ENCODE assay signal across 27 cellular contexts in the genomic region with DNA sequence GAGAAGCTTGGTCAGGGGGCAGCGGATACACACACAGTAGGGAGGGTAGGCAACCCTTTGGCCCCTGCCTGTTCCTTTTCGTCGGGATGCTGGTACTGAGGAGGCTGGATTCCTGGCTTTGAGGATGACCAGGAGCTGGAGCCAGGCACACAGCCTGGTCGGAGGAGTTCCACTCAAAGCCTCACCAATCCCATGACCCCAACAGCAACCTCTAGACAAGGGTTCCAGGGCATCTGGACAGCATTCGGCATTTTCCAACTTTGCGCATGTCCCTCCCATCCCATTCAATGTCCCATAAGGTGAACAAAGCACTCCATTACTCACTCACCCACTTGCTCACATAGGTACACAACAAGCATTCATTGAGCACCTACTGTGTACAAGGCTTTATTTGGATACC. TPM values are rescaled to one million over a fixed set of nuclear protein-coding genes. Genes with fewer than 3 reads are reported as not detected.
DNase-seq lines count a peak whose midpoint lies in the region; ATAC-seq, FAIRE-seq and TF ChIP-seq lines count a peak whose summit lies in the region.
"Had no signal": no experiment of that assay in that cellular context is flagged by ENCODE, and none has a peak within 500 bp of the region (broad histone marks: within the 10 kb centered on the region; RNA-seq: fewer than 3 reads in every experiment).

No MANE protein-coding gene starts in this region.

- no peak overlapping the region for H3K27ac Mint-ChIP-seq in CD8-positive, alpha-beta T cell
- H3K27ac Mint-ChIP-seq: CD14-positive monocyte; CD4-positive, alpha-beta memory T cell; CD4-positive, CD25-positive, alpha-beta regulatory T cell had no signal

- no peak overlapping the region for H2AFZ ChIP-seq in K562 (ENCODE audit: low read depth, low read length)
- H2AFZ ChIP-seq in GM23248, result no peak overlapping the region

- TF ChIP-seq EP300 in K562 (IDR thresholded peaks at IDR 0.05; ENCODE audit: low read length) (no peak), esophagus muscularis mucosa (IDR thresholded peaks at IDR 0.05) (no peak)

- CTCF ChIA-PET in K562 (lab: Yijun Ruan, JAX; ENCODE audit: low intra/inter-chr PET ratio), result no interaction called here
- CTCF ChIA-PET in CD8-positive, alpha-beta T cell (lab: Charles Lee), result no interaction called here

- H3K9ac ChIP-seq in K562 (ENCODE audit: insufficient read depth in 1 of 2, low read depth in 2 of 2, low read length in 2 of 2) (no peak overlapping the region), GM23248 (no peak overlapping the region)
- H3K9ac ChIP-seq: BLaER1 had no signal

- H3K4me2 ChIP-seq in K562 (ENCODE audit: insufficient read depth, low read length) (no peak overlapping the region), GM23248 (ENCODE audit: unreplicated experiment) (no peak overlapping the region)
- H3K4me2 ChIP-seq: BLaER1 had no signal

- intact Hi-C loops in K562 (cut with micrococcal nuclease) (no loop called here), esophagus muscularis mucosa (cut with DNase I) (no loop called here), spleen (cut with DNase I; ENCODE audit: low total_unique reads) (no loop called here)
- intact Hi-C loops in CD8-positive, alpha-beta T cell (cut with DNase I, micrococcal nuclease), result no loop called here

- peaks cover 12% of the 10 kb centered on the region for H3K27me3 Mint-ChIP-seq in CD8-positive, alpha-beta T cell (ENCODE audit: low read depth)
- H3K27me3 Mint-ChIP-seq: CD4-positive, CD25-positive, alpha-beta regulatory T cell had no signal

- POLR2A ChIA-PET in K562 (lab: Yijun Ruan, JAX), result no interaction called here
- POLR2A ChIA-PET in CD8-positive, alpha-beta T cell (lab: Charles Lee), result no interaction called here

- no peak for DNase-seq in K562 (ENCODE audit: extremely low read depth in 1 of 4, low spot score in 3 of 4)
- DNase-seq in ecto neural progenitor cell (ENCODE audit: low spot score), result peak; percentile 12
- peak; percentile 57 for DNase-seq in esophagus muscularis mucosa (ENCODE audit: extremely low spot score)
- DNase-seq in spleen, result peak; percentile 34
- DNase-seq in amygdala (lab: John Stamatoyannopoulos, UW), result no peak
- no peak for DNase-seq in GM23248
- DNase-seq in NCI-H2107 (lab: John Stamatoyannopoulos, UW), result no peak
- no peak for DNase-seq in CD8-positive, alpha-beta T cell
- DNase-seq: 8988T; ACHN; BE2C; C1 segment of cervical spinal cord; Caco-2; Calu3; CD4-positive, alpha-beta memory T cell; CD4-positive, CD25-positive, alpha-beta regulatory T cell; DMS79 treated with DMSO at 0.1 percent for 48 hours; GF-D8 had no signal

- TF ChIP-seq RAD21 in K562 (CRISPR knock-in tag; conservative IDR thresholded peaks at IDR 0.05 in 1 of 2, IDR thresholded peaks at IDR 0.05 in 1 of 2), result no peak

- in situ Hi-C loops in K562 (cut with MboI), result no loop called here
- in situ Hi-C loops in GM23248 (cut with MboI), result no loop called here

- no peak for FAIRE-seq in K562 (lab: Jason Lieb, UNC)
- FAIRE-seq: A204.1, D721Med, G401.6, GM12891, GM19239 had no signal

- no peak overlapping the region for H3K4me3 Mint-ChIP-seq in CD8-positive, alpha-beta T cell
- H3K4me3 Mint-ChIP-seq: CD14-positive monocyte; CD4-positive, alpha-beta memory T cell; CD4-positive, CD25-positive, alpha-beta regulatory T cell had no signal

- no peak for ATAC-seq in K562
- ATAC-seq in CD8-positive, alpha-beta T cell, result no peak

- H3K79me2 ChIP-seq in K562 (ENCODE audit: control insufficient read depth, insufficient read depth, low read length) (no peaks in the 10 kb centered on the region), GM23248 (ENCODE audit: insufficient read depth) (no peaks in the 10 kb centered on the region)

- 0% methylated on average over 6 of the region's 6 CpGs for WGBS in K562 (ENCODE audit: insufficient coverage, low coverage, missing lambda C conversion rate)
- WGBS in esophagus muscularis mucosa, result 79% methylated on average over 3 of the region's 6 CpGs
- 85 to 95% (median 92%) methylated on average over 5 to 6 of the region's 6 CpGs for WGBS in spleen, 5 donors
- WGBS in GM23248 (ENCODE audit: low coverage in 1 of 2, low lambda C conversion rate in 2 of 2, missing lambda C conversion rate in 2 of 2), 2 experiments, result 87 to 92% methylated on average over 6 of the region's 6 CpGs

- H3K27me3 ChIP-seq in K562 (ENCODE audit: control insufficient read depth in 2 of 2, insufficient read depth in 2 of 2, low read length in 2 of 2) (peaks cover 0 to 6% of the 10 kb centered on the region in 2 experiments; a peak in 2 of 5 replicates), esophagus muscularis mucosa (peaks cover 0 to 19% (median 0%) of the 10 kb centered on the region in 4 donors), spleen (replicated peaks in 1 of 7) (peaks cover 0 to 54% (median 0%) of the 10 kb centered on the region in 7 donors), GM23248 (replicated peaks; ENCODE audit: insufficient read depth) (no peaks in the 10 kb centered on the region)
- no peaks in the 10 kb centered on the region for H3K27me3 ChIP-seq in CD8-positive, alpha-beta T cell (ENCODE audit: insufficient read depth, low read length)
- H3K27me3 ChIP-seq: BE2C, BLaER1 had no signal

- BruUV-seq in K562 (replicated peaks; lab: Mats Ljungman, UMichigan), result no TSS peak

- no peaks in the 10 kb centered on the region for H3K36me3 ChIP-seq in K562 (ENCODE audit: control insufficient read depth, insufficient read depth, low read length)
- H3K36me3 ChIP-seq in esophagus muscularis mucosa, result no peaks in the 10 kb centered on the region
- H3K36me3 ChIP-seq in spleen, result no peaks in the 10 kb centered on the region
- no peaks in the 10 kb centered on the region for H3K36me3 ChIP-seq in GM23248 (ENCODE audit: low read depth)
- no peaks in the 10 kb centered on the region for H3K36me3 ChIP-seq in CD8-positive, alpha-beta T cell (ENCODE audit: insufficient read depth, low read length)
- H3K36me3 ChIP-seq: BE2C, BLaER1 had no signal

- no peaks in the 10 kb centered on the region for H3K9me1 ChIP-seq in K562 (ENCODE audit: control insufficient read depth, insufficient read depth, low read length)

- H3K4me1 ChIP-seq in K562 (replicated peaks in 1 of 2; ENCODE audit: control insufficient read depth in 2 of 2, insufficient read depth in 2 of 2, low read length in 2 of 2), result no peaks in the 10 kb centered on the region
- no peaks in the 10 kb centered on the region for H3K4me1 ChIP-seq in esophagus muscularis mucosa
- no peaks in the 10 kb centered on the region for H3K4me1 ChIP-seq in spleen
- H3K4me1 ChIP-seq in GM23248 (ENCODE audit: insufficient read depth), result no peaks in the 10 kb centered on the region
- H3K4me1 ChIP-seq in CD8-positive, alpha-beta T cell (ENCODE audit: insufficient read depth, low read length), result no peaks in the 10 kb centered on the region
- H3K4me1 ChIP-seq: BE2C, BLaER1 had no signal

- H4K20me1 ChIP-seq in K562 (replicated peaks; ENCODE audit: control insufficient read depth, insufficient read depth, low read length) (no peaks in the 10 kb centered on the region; the same call in 1 of the 2 replicates), GM23248 (ENCODE audit: insufficient read depth) (no peaks in the 10 kb centered on the region)
- H4K20me1 ChIP-seq: BLaER1 had no signal

- H3K4me3 ChIP-seq in K562, result no peak overlapping the region
- no peak overlapping the region for H3K4me3 ChIP-seq in esophagus muscularis mucosa
- no peak overlapping the region for H3K4me3 ChIP-seq in spleen
- H3K4me3 ChIP-seq in GM23248, result no peak overlapping the region
- H3K4me3 ChIP-seq in CD8-positive, alpha-beta T cell (ENCODE audit: low read depth, low read length), result no peak overlapping the region
- H3K4me3 ChIP-seq: BLaER1 had no signal

- TF ChIP-seq CTCF in K562 (IDR thresholded peaks at IDR 0.05 in 2 of 3, conservative IDR thresholded peaks at IDR 0.05 in 1 of 3; ENCODE audit: insufficient read depth in 2 of 3, low read depth in 1 of 3, low read length in 3 of 3) (no peak), esophagus muscularis mucosa (IDR thresholded peaks at IDR 0.05) (no peak), spleen (IDR thresholded peaks at IDR 0.05 in 8 of 11, conservative IDR thresholded peaks at IDR 0.05 in 3 of 11) (no peak)
- TF ChIP-seq CTCF in CD8-positive, alpha-beta T cell (IDR thresholded peaks at IDR 0.05), result no peak

- TF ChIP-seq POLR2A in K562 (conservative IDR thresholded peaks at IDR 0.05) (no peak), esophagus muscularis mucosa (IDR thresholded peaks at IDR 0.05; ENCODE audit: low read depth) (no peak), spleen (IDR thresholded peaks at IDR 0.05) (no peak)

- H3K9me2 ChIP-seq in GM23248 (ENCODE audit: insufficient read depth), result no peaks in the 10 kb centered on the region

- H3K9me3 ChIP-seq in K562 (replicated peaks; ENCODE audit: control insufficient read depth, insufficient read depth, low read depth, low read length), result no peaks in the 10 kb centered on the region; the same call in 1 of the 2 replicates
- H3K9me3 ChIP-seq in esophagus muscularis mucosa, result no peaks in the 10 kb centered on the region
- H3K9me3 ChIP-seq in spleen, result no peaks in the 10 kb centered on the region
- no peaks in the 10 kb centered on the region for H3K9me3 ChIP-seq in GM23248 (ENCODE audit: low read depth)
- H3K9me3 ChIP-seq in CD8-positive, alpha-beta T cell (ENCODE audit: low read length), result no peaks in the 10 kb centered on the region
- H3K9me3 ChIP-seq: BE2C, BLaER1, Caco-2 had no signal

- H3K27ac ChIP-seq in K562 (ENCODE audit: extremely low read depth, low read depth, low read length) (no peak overlapping the region), esophagus muscularis mucosa (replicated peaks in 1 of 4) (no peak overlapping the region), spleen (no peak overlapping the region), GM23248 (no peak overlapping the region)
- H3K27ac ChIP-seq in CD8-positive, alpha-beta T cell (ENCODE audit: low read depth, low read length), result no peak overlapping the region
- H3K27ac ChIP-seq: BLaER1 had no signal

- H3K4me1 Mint-ChIP-seq in CD8-positive, alpha-beta T cell (ENCODE audit: low read depth), result no peaks in the 10 kb centered on the region
- H3K4me1 Mint-ChIP-seq: CD14-positive monocyte; CD4-positive, alpha-beta memory T cell; CD4-positive, CD25-positive, alpha-beta regulatory T cell had no signal

- no peaks in the 10 kb centered on the region for H3F3A ChIP-seq in GM23248 (ENCODE audit: insufficient read depth)

- H3K36me3 Mint-ChIP-seq in CD8-positive, alpha-beta T cell, result no peaks in the 10 kb centered on the region
- H3K36me3 Mint-ChIP-seq: CD14-positive monocyte; CD4-positive, alpha-beta memory T cell; CD4-positive, CD25-positive, alpha-beta regulatory T cell had no signal

- H3K9me3 Mint-ChIP-seq in CD8-positive, alpha-beta T cell, result no peaks in the 10 kb centered on the region

RNA-seq across cellular contexts. Expression of gene HMGB4, which starts 42.6 kb away (rescaled TPM):
- not detected in 2 replicates for total RNA-seq in K562 (2011; cell fraction: chromatin; rRNA removed; ENCODE audit: low replicate concordance)
- total RNA-seq in K562 (2011; cell fraction: nucleolus; rRNA removed), result not detected in 2 replicates
- not detected in 2 replicates for total RNA-seq in K562 (2011; cell fraction: nucleoplasm; rRNA removed)
- total RNA-seq in K562 (2014; rRNA removed) (not detected in 2 replicates), K562 (2014; rRNA removed; fragmentation: Illumina TruSeq; extraction: Trizol) (not detected in 2 replicates), K562 (2015; rRNA removed; fragmentation: Illumina TruSeq; extraction: Trizol) (not detected in 2 replicates), K562 (2021) (not detected in 2 replicates), esophagus muscularis mucosa (not detected), spleen (not detected)
- polyA plus RNA-seq in K562 (2011; rRNA removed) (not detected in 2 replicates), K562 (2014; fragmentation: Illumina TruSeq; extraction: Trizol) (not detected in 2 replicates), K562 (2014; fragmentation: Nextera tagmentation; extraction: Ambion mirVana) (not detected), K562 (2014; rRNA removed) (not detected in 2 replicates), spleen (not detected), GM23248 (2016; fragmentation: Nextera tagmentation; extraction: Ambion mirVana) (not detected in 2 replicates)
- not detected in 2 replicates for polyA plus RNA-seq in K562 (2011; cell fraction: cytosol; rRNA removed)
- polyA plus RNA-seq in K562 (2011; cell fraction: nucleus; rRNA removed), result not detected in 2 replicates
- polyA plus RNA-seq in K562 (2012), result not detected in 2 replicates
- not detected in 2 replicates for polyA minus RNA-seq in K562 (2011; rRNA and poly(A)+ RNA removed)
- not detected in 2 replicates for polyA minus RNA-seq in K562 (2011; cell fraction: cytosol; rRNA and poly(A)+ RNA removed)
- polyA minus RNA-seq in K562 (2011; cell fraction: nucleus; rRNA and poly(A)+ RNA removed), result not detected in 2 replicates
- not detected in 2 replicates for total RNA-seq in GM23248 (2014; rRNA removed; shearing (Covaris generic))
- not detected for total RNA-seq in CD8-positive, alpha-beta T cell
- total RNA-seq: A673; Caco-2; Calu3; CD4-positive, alpha-beta memory T cell; CD4-positive, CD25-positive, alpha-beta regulatory T cell had no signal
- polyA plus RNA-seq: AG04450; CD14-positive monocyte; CD4-positive, alpha-beta memory T cell; CD4-positive, CD25-positive, alpha-beta regulatory T cell had no signal

Comparison
In these comparisons a context has a peak if more than half of its experiments do, and no peak if none do; other contexts are left out.
1. DNase-seq: peak in ecto neural progenitor cell (single experiment), esophagus muscularis mucosa (single experiment) and spleen (single experiment); none in K562 (0 of 4), amygdala (0 of 56), GM23248 (single experiment), NCI-H2107 (single experiment) and CD8-positive, alpha-beta T cell (0 of 7).